In the genomic region with DNA sequence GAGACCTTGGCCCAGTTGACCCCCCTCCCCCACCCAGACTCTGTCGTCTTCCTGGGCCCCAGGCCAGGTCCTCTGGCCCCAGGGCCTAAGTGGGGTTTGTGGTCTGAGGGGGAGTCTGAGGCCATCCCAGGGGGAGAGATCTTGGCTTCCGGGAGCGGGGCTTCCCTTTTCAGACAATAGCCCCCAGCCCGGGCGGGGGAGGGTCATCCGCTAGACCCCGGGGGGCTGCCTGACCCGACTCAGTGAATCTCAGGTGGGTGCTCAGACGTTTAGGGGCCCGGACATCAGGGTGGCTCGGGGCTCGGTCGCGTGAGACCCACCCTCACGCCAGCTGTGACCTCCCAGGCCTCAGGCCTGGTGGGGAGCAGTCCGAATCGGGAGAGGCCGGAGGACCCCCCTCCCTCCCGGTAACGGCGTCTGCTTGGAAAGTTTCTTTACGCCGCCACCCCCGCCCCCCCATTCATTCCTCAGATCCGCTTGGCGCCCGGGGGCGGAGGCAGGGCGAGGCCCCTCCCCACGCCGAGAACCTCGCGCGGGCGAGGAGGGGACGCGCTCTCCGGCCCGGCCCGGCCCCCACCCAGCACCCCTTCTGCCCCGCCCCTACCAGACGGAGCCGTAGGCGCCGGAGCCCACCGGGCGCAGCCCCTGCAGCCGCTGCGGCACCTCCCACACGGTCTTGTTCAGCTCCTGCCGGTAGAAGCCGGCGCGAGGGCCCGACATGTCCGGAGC, we compare ENCODE assay signal across 6 cellular contexts. TPM values are rescaled to one million over a fixed set of nuclear protein-coding genes. Genes with fewer than 3 reads are reported as not detected.
DNase-seq lines count a peak whose midpoint lies in the region; ATAC-seq and TF ChIP-seq lines count a peak whose summit lies in the region.

No MANE protein-coding gene starts in this region.

- TF ChIP-seq CTCF in hepatocyte (IDR thresholded peaks at IDR 0.05; ENCODE audit: poor library complexity) (no peak), tibial artery (IDR thresholded peaks at IDR 0.05) (no peak)

- peaks cover 8% of the 10 kb centered on the region for H3K27me3 Mint-ChIP-seq in activated CD8-positive, alpha-beta T cell treated with anti-CD3 and anti-CD28 coated beads, Interleukin-2, amount 10 ng/mL, durations not matched to agents 7 days and 5 days (ENCODE audit: low read depth)

- peak overlapping the region; percentile 69 for H3K4me3 Mint-ChIP-seq in activated CD8-positive, alpha-beta T cell treated with anti-CD3 and anti-CD28 coated beads, Interleukin-2, amount 10 ng/mL, durations not matched to agents 7 days and 5 days

- H3K9me2 ChIP-seq in hepatocyte (replicated peaks; ENCODE audit: insufficient read depth): no peaks in the 10 kb centered on the region

- H3K36me3 ChIP-seq in hepatocyte (replicated peaks; ENCODE audit: insufficient read depth, low read depth): no peaks in the 10 kb centered on the region
- H3K36me3 ChIP-seq in tibial artery: peaks cover 0 to 5% (median under 1%) of the 10 kb centered on the region in 3 donors

- H3K9me3 Mint-ChIP-seq in activated CD8-positive, alpha-beta T cell treated with anti-CD3 and anti-CD28 coated beads, Interleukin-2, amount 10 ng/mL, durations not matched to agents 7 days and 5 days (ENCODE audit: insufficient read depth): no peaks in the 10 kb centered on the region

- peaks cover 23% of the 10 kb centered on the region for H3K4me1 Mint-ChIP-seq in activated CD8-positive, alpha-beta T cell treated with anti-CD3 and anti-CD28 coated beads, Interleukin-2, amount 10 ng/mL, durations not matched to agents 7 days and 5 days (ENCODE audit: low read depth)

- no peaks in the 10 kb centered on the region for H3K36me3 Mint-ChIP-seq in activated CD8-positive, alpha-beta T cell treated with anti-CD3 and anti-CD28 coated beads, Interleukin-2, amount 10 ng/mL, durations not matched to agents 7 days and 5 days (ENCODE audit: low read depth)

- intact Hi-C loops in tibial artery (cut with DNase I; ENCODE audit: low total_unique reads): no loop called here

- peak; percentile 38 for ATAC-seq in activated CD8-positive, alpha-beta T cell treated with anti-CD3 and anti-CD28 coated beads, Interleukin-2, amount 10 ng/mL, durations not matched to agents 7 days and 5 days
- ATAC-seq in GM21447 (IDR thresholded peaks at IDR 0.05; ENCODE audit: unreplicated experiment): no peak

- H3K27ac ChIP-seq in hepatocyte (no peak overlapping the region), tibial artery (peak overlapping the region in 1 of 2 donors; percentile 3)

- H3K4me1 ChIP-seq in hepatocyte (ENCODE audit: insufficient read depth) (peaks cover 34% of the 10 kb centered on the region), tibial artery (peaks cover 0 to 54% (median 47%) of the 10 kb centered on the region in 4 donors)

- H4K20me1 ChIP-seq in hepatocyte (ENCODE audit: insufficient read depth, poor library complexity, severe bottlenecking): no peaks in the 10 kb centered on the region

- no peak overlapping the region for H2AFZ ChIP-seq in hepatocyte

- CTCF ChIA-PET in activated CD8-positive, alpha-beta T cell treated with anti-CD3 and anti-CD28 coated beads, Interleukin-2, amount 10 ng/mL, durations not matched to agents 7 days and 5 days (lab: Charles Lee): interaction anchor here (0.8 to 1.6 kb wide), 2 partner anchors 18 to 58 kb away, joined by 3 to 4 read pairs; a partner anchor contains a TSS

- H3K79me2 ChIP-seq in hepatocyte: no peaks in the 10 kb centered on the region

- H3K4me3 ChIP-seq in hepatocyte: peak overlapping the region; percentile 29
- H3K4me3 ChIP-seq in tibial artery: peak overlapping the region; percentile 49 to 54

- WGBS in hepatocyte (ENCODE audit: low lambda C conversion rate, missing lambda C conversion rate): 39% methylated on average over 13 of the region's 56 CpGs

- H3K9me3 ChIP-seq in hepatocyte (ENCODE audit: low read depth): no peaks in the 10 kb centered on the region
- no peaks in the 10 kb centered on the region for H3K9me3 ChIP-seq in tibial artery

- peaks cover 28% of the 10 kb centered on the region for H3K27me3 ChIP-seq in hepatocyte
- H3K27me3 ChIP-seq in tibial artery: peaks cover 4 to 23% of the 10 kb centered on the region in 2 donors

- DNase-seq in NCI-H2196 (lab: John Stamatoyannopoulos, UW; ENCODE audit: unreplicated experiment) (peak; percentile 48), NCI-H2196 treated with DMSO at 0.1 percent for 48 hours (lab: John Stamatoyannopoulos, UW; ENCODE audit: unreplicated experiment) (no peak), hepatocyte (ENCODE audit: low spot score) (peak; percentile 53), tibial artery (no peak)
- peak; percentile 55 for DNase-seq in activated CD8-positive, alpha-beta T cell treated with anti-CD3 and anti-CD28 coated beads, Interleukin-2, amount 10 ng/mL, durations not matched to agents 7 days and 5 days

- POLR2A ChIA-PET in activated CD8-positive, alpha-beta T cell treated with anti-CD3 and anti-CD28 coated beads, Interleukin-2, amount 10 ng/mL, durations not matched to agents 7 days and 5 days (lab: Charles Lee): no interaction called here

- peak overlapping the region; percentile 39 for H3K27ac Mint-ChIP-seq in activated CD8-positive, alpha-beta T cell treated with anti-CD3 and anti-CD28 coated beads, Interleukin-2, amount 10 ng/mL, durations not matched to agents 7 days and 5 days

- H3K4me2 ChIP-seq in hepatocyte: peak overlapping the region; percentile 99

RNA-seq across cellular contexts. Expression of a gene that starts 0.4 kb away (rescaled TPM):
- 10 to 100 TPM; 10.4 to 11.8 TPM for total RNA-seq in activated CD8-positive, alpha-beta T cell treated with anti-CD3 and anti-CD28 coated beads, Interleukin-2, amount 10 ng/mL, durations not matched to agents 7 days and 5 days
- total RNA-seq in hepatocyte: 1.4 and 2.3 TPM in 2 replicates
- 0.62 and 1.1 TPM in 2 replicates for polyA plus RNA-seq in hepatocyte

RNA-seq across cellular contexts. Expression of a gene that starts 8.3 kb away (rescaled TPM):
- 1 to 10 TPM; 4.8 to 5.3 TPM for total RNA-seq in activated CD8-positive, alpha-beta T cell treated with anti-CD3 and anti-CD28 coated beads, Interleukin-2, amount 10 ng/mL, durations not matched to agents 7 days and 5 days
- 12.5 and 13.8 TPM in 2 replicates for total RNA-seq in hepatocyte
- 33.8 and 51.4 TPM in 2 replicates for polyA plus RNA-seq in hepatocyte

RNA-seq across cellular contexts. Expression of a gene that starts 18.7 kb away (rescaled TPM):
- 10 to 100 TPM; 71.4 to 75.9 TPM for total RNA-seq in activated CD8-positive, alpha-beta T cell treated with anti-CD3 and anti-CD28 coated beads, Interleukin-2, amount 10 ng/mL, durations not matched to agents 7 days and 5 days
- total RNA-seq in hepatocyte: 21.5 and 23.8 TPM in 2 replicates
- polyA plus RNA-seq in hepatocyte: 30.2 and 40.5 TPM in 2 replicates

RNA-seq across cellular contexts. Expression of a gene that starts 24.9 kb away (rescaled TPM):
- 10 to 100 TPM; 53.2 to 58.1 TPM for total RNA-seq in activated CD8-positive, alpha-beta T cell treated with anti-CD3 and anti-CD28 coated beads, Interleukin-2, amount 10 ng/mL, durations not matched to agents 7 days and 5 days
- total RNA-seq in hepatocyte: 14.0 and 26.2 TPM in 2 replicates
- polyA plus RNA-seq in hepatocyte: 31.5 and 44.1 TPM in 2 replicates

RNA-seq across cellular contexts. Expression of a gene that starts 37.7 kb away (rescaled TPM):
- total RNA-seq in activated CD8-positive, alpha-beta T cell treated with anti-CD3 and anti-CD28 coated beads, Interleukin-2, amount 10 ng/mL, durations not matched to agents 7 days and 5 days: 10 to 100 TPM; 48.4 to 49.9 TPM
- total RNA-seq in hepatocyte: 91.4 and 113 TPM in 2 replicates
- polyA plus RNA-seq in hepatocyte: 147 and 158 TPM in 2 replicates

Comparison
In these comparisons a context has a peak if more than half of its experiments do, and no peak if none do; other contexts are left out.
1. DNase-seq: peak in NCI-H2196 (single experiment), activated CD8-positive, alpha-beta T cell treated with anti-CD3 and anti-CD28 coated beads, Interleukin-2, amount 10 ng/mL, durations not matched to agents 7 days and 5 days (single experiment) and hepatocyte (single experiment); none in NCI-H2196 treated with DMSO at 0.1 percent for 48 hours (single experiment) and tibial artery (0 of 2).